Comparison of ENCODE assay signal across 1 cellular context in the genomic region with DNA sequence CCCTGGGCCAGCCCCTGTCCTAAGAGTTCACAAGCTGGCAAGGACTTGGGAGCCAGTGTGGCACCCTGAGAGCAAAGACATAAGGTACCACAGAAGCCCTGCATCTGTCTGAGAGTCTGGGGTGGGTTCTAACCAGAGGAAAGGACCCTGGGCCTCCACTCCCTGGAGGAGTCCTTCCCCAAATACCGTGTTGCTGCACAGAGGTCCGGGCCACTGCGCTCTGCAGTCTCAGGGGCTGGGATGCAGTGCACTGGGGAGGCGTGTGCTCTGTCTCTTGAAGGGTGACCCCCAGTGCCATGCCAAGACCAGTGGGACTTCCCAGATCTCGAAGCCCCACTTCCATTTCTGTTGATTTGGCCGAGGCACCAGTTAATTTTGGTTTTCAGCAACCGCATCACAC.
TF ChIP-seq lines count a peak whose summit lies in the region.

No MANE protein-coding gene starts in this region.

TF ChIP-seq in GM12878, 131 proteins besides CTCF, POLR2A, EP300 and RAD21:
- TF ChIP-seq CHD2 (IDR thresholded peaks at IDR 0.05; ENCODE audit: borderline replicate concordance, low read depth, low read length) (no peak), CHD1 (IDR thresholded peaks at IDR 0.05; ENCODE audit: low read depth, low read length) (no peak), BMI1 (IDR thresholded peaks at IDR 0.05; ENCODE audit: borderline replicate concordance) (no peak), NR2F1 (conservative IDR thresholded peaks at IDR 0.05) (no peak), POU2F2 (IDR thresholded peaks at IDR 0.05; ENCODE audit: borderline replicate concordance, low read depth, low read length) (no peak)
- TF ChIP-seq, protein P1, sequence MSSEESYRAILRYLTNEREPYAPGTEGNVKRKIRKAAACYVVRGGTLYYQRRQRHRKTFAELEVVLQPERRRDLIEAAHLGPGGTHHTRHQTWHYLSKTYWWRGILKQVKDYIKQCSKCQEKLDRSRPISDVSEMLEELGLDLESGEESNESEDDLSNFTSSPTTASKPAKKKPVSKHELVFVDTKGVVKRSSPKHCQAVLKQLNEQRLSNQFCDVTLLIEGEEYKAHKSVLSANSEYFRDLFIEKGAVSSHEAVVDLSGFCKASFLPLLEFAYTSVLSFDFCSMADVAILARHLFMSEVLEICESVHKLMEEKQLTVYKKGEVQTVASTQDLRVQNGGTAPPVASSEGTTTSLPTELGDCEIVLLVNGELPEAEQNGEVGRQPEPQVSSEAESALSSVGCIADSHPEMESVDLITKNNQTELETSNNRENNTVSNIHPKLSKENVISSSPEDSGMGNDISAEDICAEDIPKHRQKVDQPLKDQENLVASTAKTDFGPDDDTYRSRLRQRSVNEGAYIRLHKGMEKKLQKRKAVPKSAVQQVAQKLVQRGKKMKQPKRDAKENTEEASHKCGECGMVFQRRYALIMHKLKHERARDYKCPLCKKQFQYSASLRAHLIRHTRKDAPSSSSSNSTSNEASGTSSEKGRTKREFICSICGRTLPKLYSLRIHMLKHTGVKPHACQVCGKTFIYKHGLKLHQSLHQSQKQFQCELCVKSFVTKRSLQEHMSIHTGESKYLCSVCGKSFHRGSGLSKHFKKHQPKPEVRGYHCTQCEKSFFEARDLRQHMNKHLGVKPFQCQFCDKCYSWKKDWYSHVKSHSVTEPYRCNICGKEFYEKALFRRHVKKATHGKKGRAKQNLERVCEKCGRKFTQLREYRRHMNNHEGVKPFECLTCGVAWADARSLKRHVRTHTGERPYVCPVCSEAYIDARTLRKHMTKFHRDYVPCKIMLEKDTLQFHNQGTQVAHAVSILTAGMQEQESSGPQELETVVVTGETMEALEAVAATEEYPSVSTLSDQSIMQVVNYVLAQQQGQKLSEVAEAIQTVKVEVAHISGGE (CRISPR knock-in tag; IDR thresholded peaks at IDR 0.05): no peak
- TF ChIP-seq, protein P2, sequence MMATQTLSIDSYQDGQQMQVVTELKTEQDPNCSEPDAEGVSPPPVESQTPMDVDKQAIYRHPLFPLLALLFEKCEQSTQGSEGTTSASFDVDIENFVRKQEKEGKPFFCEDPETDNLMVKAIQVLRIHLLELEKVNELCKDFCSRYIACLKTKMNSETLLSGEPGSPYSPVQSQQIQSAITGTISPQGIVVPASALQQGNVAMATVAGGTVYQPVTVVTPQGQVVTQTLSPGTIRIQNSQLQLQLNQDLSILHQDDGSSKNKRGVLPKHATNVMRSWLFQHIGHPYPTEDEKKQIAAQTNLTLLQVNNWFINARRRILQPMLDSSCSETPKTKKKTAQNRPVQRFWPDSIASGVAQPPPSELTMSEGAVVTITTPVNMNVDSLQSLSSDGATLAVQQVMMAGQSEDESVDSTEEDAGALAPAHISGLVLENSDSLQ (IDR thresholded peaks at IDR 0.05): no peak
